In genomic region chr1:94063379-94063778, GRCh38 we compare ENCODE assay signal across 10 cellular contexts. TPM values are rescaled to one million over a fixed set of nuclear protein-coding genes. Genes with fewer than 3 reads are reported as not detected.
DNase-seq lines count a peak whose midpoint lies in the region; ATAC-seq and TF ChIP-seq lines count a peak whose summit lies in the region.
"Had no signal": no experiment of that assay in that cellular context is flagged by ENCODE, and none has a peak within 500 bp of the region (broad histone marks: within the 10 kb centered on the region; RNA-seq: fewer than 3 reads in every experiment).

No MANE protein-coding gene starts in this region.

- H3K27ac ChIP-seq in transverse colon: peak overlapping the region in 3 of 4 donors; percentile 1 to 28 (median 20)

- H3K27me3 ChIP-seq in adipocyte (replicated peaks; ENCODE audit: control insufficient read depth, insufficient read depth, low read length): no peaks in the 10 kb centered on the region
- H3K27me3 ChIP-seq in transverse colon: no peaks in the 10 kb centered on the region

- H3K9me3 ChIP-seq in adipocyte (ENCODE audit: control insufficient read depth, low read length) (no peaks in the 10 kb centered on the region), transverse colon (no peaks in the 10 kb centered on the region)

- TF ChIP-seq EP300 in transverse colon (IDR thresholded peaks at IDR 0.05; ENCODE audit: low read depth): no peak

- peak; percentile 2 for DNase-seq in NCI-H2171 treated with DMSO at 0.1 percent for 48 hours (lab: John Stamatoyannopoulos, UW)
- no peak for DNase-seq in NCI-H2171 (lab: John Stamatoyannopoulos, UW)
- DNase-seq in adipocyte (ENCODE audit: low read depth): peak; percentile 54
- peak; percentile 79 for DNase-seq in iris pigment epithelial cell (ENCODE audit: low read depth)
- DNase-seq in transverse colon: peak; percentile 35
- no peak for DNase-seq in NCI-H1105 treated with DMSO at 0.1 percent for 48 hours (lab: John Stamatoyannopoulos, UW)
- DNase-seq: NCI-H2081 had no signal

- ATAC-seq in HG03025 (IDR thresholded peaks at IDR 0.05; ENCODE audit: low FRiP score, unreplicated experiment) (no peak), HG03571 (IDR thresholded peaks at IDR 0.05; ENCODE audit: unreplicated experiment) (no peak)

- in situ Hi-C loops in transverse colon (cut with MboI; ENCODE audit: low pct_ligation_motif_present in 1 of 4, low pct_unique_long_range_greater_than_20kb in 1 of 4, low sequenced_read_pairs in 3 of 4): loop anchor here (5.0 to 25.0 kb wide), 7 partner anchors 174 to 749 kb away; partner anchors contain the start of genes SLC44A3 (in 2 of the 4) and ARHGAP29 (in 1 of the 4)

- WGBS in transverse colon (ENCODE audit: low coverage in 1 of 2), 2 donors: 20 to 53% methylated on average over 2 to 5 of the region's 5 CpGs

- peaks cover 46% of the 10 kb centered on the region for H3K4me1 ChIP-seq in adipocyte (ENCODE audit: control insufficient read depth, insufficient read depth, low read length)
- peaks cover 1 to 12% (median 11%) of the 10 kb centered on the region in 4 donors for H3K4me1 ChIP-seq in transverse colon

- intact Hi-C loops in transverse colon (cut with DNase I; ENCODE audit: low total_unique reads): loop anchor here (1.0 to 10.0 kb wide), 2 partner anchors 171 to 272 kb away; partner anchors contain the start of gene ARHGAP29

- H3K4me3 ChIP-seq in adipocyte (ENCODE audit: low read length) (no peak overlapping the region), transverse colon (no peak overlapping the region)

- H3K9ac ChIP-seq in adipocyte (ENCODE audit: low read length): no peak overlapping the region

- TF ChIP-seq CTCF in transverse colon (IDR thresholded peaks at IDR 0.05): peak; percentile 35 to 49 (median 37)

- H3K36me3 ChIP-seq in adipocyte (ENCODE audit: control insufficient read depth, insufficient read depth, low read length, severe bottlenecking) (no peaks in the 10 kb centered on the region), transverse colon (no peaks in the 10 kb centered on the region)

- TF ChIP-seq POLR2A in transverse colon (IDR thresholded peaks at IDR 0.05): no peak

RNA-seq across cellular contexts. Expression of gene ABCA4, which starts 57.6 kb away (rescaled TPM):
- total RNA-seq in transverse colon: under 1 TPM in 2 of 4 donors, not detected in 2; 0.16 to 0.55 TPM
- total RNA-seq: B cell had no signal

Comparison
In these comparisons a context has a peak if more than half of its experiments do, and no peak if none do; other contexts are left out.
1. DNase-seq: peak in NCI-H2171 treated with DMSO at 0.1 percent for 48 hours (single experiment), adipocyte (single experiment), iris pigment epithelial cell (single experiment) and transverse colon (single experiment); none in NCI-H2171 (single experiment) and NCI-H1105 treated with DMSO at 0.1 percent for 48 hours (single experiment).